24 cellular contexts compared by ENCODE assay signal in genomic region chr2:51996569-51996917, GRCh38.
"Had no signal": no experiment of that assay in that cellular context is flagged by ENCODE, and none has a peak within 500 bp of the region (broad histone marks: within the 10 kb centered on the region; RNA-seq: fewer than 3 reads in every experiment).

No MANE protein-coding gene starts in this region.

- H3K4me1 Mint-ChIP-seq: activated B cell treated with CpG ODN at 0.5 μM for 24 hours; activated CD4-positive, alpha-beta T cell treated with anti-CD3 and anti-CD28 coated beads, Interleukin-2, amount 10 ng/mL, durations not matched to agents 24 days and 14 days; activated naive CD4-positive, alpha-beta T cell treated with anti-CD3 and anti-CD28 coated beads, Interleukin-2, amount 10 ng/mL, durations not matched to agents 7 days and 5 days; activated naive CD8-positive, alpha-beta T cell treated with anti-CD3 and anti-CD28 coated beads for 36 hours; T-cell had no signal

- FAIRE-seq: bronchial epithelial cell, K562, TTC549 had no signal

- H3K4me2 ChIP-seq: PC-9 had no signal

- H3K27ac ChIP-seq: PC-9 had no signal

- H3K27ac Mint-ChIP-seq: activated B cell treated with CpG ODN at 0.5 μM for 24 hours; activated CD4-positive, alpha-beta T cell treated with anti-CD3 and anti-CD28 coated beads, Interleukin-2, amount 10 ng/mL, durations not matched to agents 24 days and 14 days; activated naive CD4-positive, alpha-beta T cell treated with anti-CD3 and anti-CD28 coated beads, Interleukin-2, amount 10 ng/mL, durations not matched to agents 7 days and 5 days; activated naive CD8-positive, alpha-beta T cell treated with anti-CD3 and anti-CD28 coated beads for 36 hours; activated T-helper 2 cell treated with anti-CD3 and anti-CD28 coated beads, Interferon-gamma antibody, Interleukin-2, Interleukin-4, amounts not matched to agents 10 μg/mL and 5 μg/mL and 100 μg/mL, durations not matched to agents 14 hours and 24 hours and 36 hours; T-cell had no signal

- H3K4me3 ChIP-seq: K562, PC-9 had no signal

- H3K27me3 Mint-ChIP-seq: activated B cell treated with CpG ODN at 0.5 μM for 24 hours; activated CD4-positive, alpha-beta T cell treated with anti-CD3 and anti-CD28 coated beads, Interleukin-2, amount 10 ng/mL, durations not matched to agents 24 days and 14 days; activated naive CD4-positive, alpha-beta T cell treated with anti-CD3 and anti-CD28 coated beads, Interleukin-2, amount 10 ng/mL, durations not matched to agents 7 days and 5 days; activated naive CD8-positive, alpha-beta T cell treated with anti-CD3 and anti-CD28 coated beads for 36 hours; T-cell had no signal

- ATAC-seq: K562, T-cell had no signal

- H2AFZ ChIP-seq: PC-9 had no signal

- H3K36me3 Mint-ChIP-seq: activated naive CD4-positive, alpha-beta T cell treated with anti-CD3 and anti-CD28 coated beads, Interleukin-2, amount 10 ng/mL, durations not matched to agents 7 days and 5 days; activated naive CD8-positive, alpha-beta T cell treated with anti-CD3 and anti-CD28 coated beads for 36 hours; T-cell had no signal

- H3K4me3 Mint-ChIP-seq: activated B cell treated with CpG ODN at 0.5 μM for 24 hours; activated CD4-positive, alpha-beta T cell treated with anti-CD3 and anti-CD28 coated beads, Interleukin-2, amount 10 ng/mL, durations not matched to agents 24 days and 14 days; activated naive CD4-positive, alpha-beta T cell treated with anti-CD3 and anti-CD28 coated beads, Interleukin-2, amount 10 ng/mL, durations not matched to agents 7 days and 5 days; activated naive CD8-positive, alpha-beta T cell treated with anti-CD3 and anti-CD28 coated beads for 36 hours; T-cell had no signal

- DNase-seq: activated B cell treated with CpG ODN at 0.5 μM for 24 hours; activated CD4-positive, alpha-beta T cell treated with anti-CD3 and anti-CD28 coated beads for 1 hour; activated CD4-positive, alpha-beta T cell treated with anti-CD3 and anti-CD28 coated beads, Interleukin-2, amount 10 ng/mL, durations not matched to agents 24 days and 14 days; activated CD4-positive, alpha-beta T cell treated with anti-CD3 and anti-CD28 coated beads, Interleukin-2, amount 50 U/mL, for 48 hours; activated CD8-positive, alpha-beta memory T cell treated with anti-CD3 and anti-CD28 coated beads for 24 hours; activated gamma-delta T cell treated with Interleukin-2 at 50 U/mL for 16 hours; activated naive CD4-positive, alpha-beta T cell treated with anti-CD3 and anti-CD28 coated beads, Interleukin-2, amount 10 ng/mL, durations not matched to agents 7 days and 5 days; activated naive CD8-positive, alpha-beta T cell treated with anti-CD3 and anti-CD28 coated beads for 36 hours; activated T-cell treated with anti-CD3 and anti-CD28 coated beads for 4 hours; activated T-cell treated with anti-CD3 and anti-CD28 coated beads, Interleukin-2, amount 50 U/mL, for 48 hours; Karpas-422; MM.1S; NCI-H1105; NCI-H1436; NCI-H1694 treated with DMSO at 0.1 percent for 48 hours; NCI-H2081; PC-9; SHP77 treated with DMSO at 0.1 percent for 48 hours; T-cell; T-helper 2 cell had no signal
